ENCODE assay signal across 14 cellular contexts in the genomic region with DNA sequence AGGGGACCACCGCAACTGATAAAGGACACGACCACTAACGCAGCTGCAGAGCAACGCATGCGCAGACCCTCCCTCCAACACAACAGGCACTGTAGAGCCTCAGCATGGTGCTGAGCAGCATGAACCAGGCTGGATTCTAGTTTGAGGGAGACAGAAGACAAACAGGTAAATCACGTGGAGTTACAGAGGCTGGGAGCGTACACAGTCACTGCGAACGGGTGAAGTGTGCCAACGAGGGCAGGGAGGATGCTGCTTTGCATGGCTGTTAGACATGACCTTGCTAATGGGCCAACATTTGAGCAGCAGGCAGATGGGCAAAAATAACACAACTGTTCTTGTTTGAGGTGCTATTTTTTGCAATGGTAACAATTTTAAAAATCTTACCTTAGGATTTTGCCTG. TPM values are rescaled to one million over a fixed set of nuclear protein-coding genes. Genes with fewer than 3 reads are reported as not detected.
DNase-seq lines count a peak whose midpoint lies in the region; ATAC-seq, FAIRE-seq and TF ChIP-seq lines count a peak whose summit lies in the region.
"Had no signal": no experiment of that assay in that cellular context is flagged by ENCODE, and none has a peak within 500 bp of the region (broad histone marks: within the 10 kb centered on the region; RNA-seq: fewer than 3 reads in every experiment).

No MANE protein-coding gene starts in this region.

- H2AFZ ChIP-seq in K562 (ENCODE audit: low read depth, low read length) (no peak overlapping the region), mesenchymal stem cell (ENCODE audit: low read depth, low read length) (no peak overlapping the region)

- H3K36me3 ChIP-seq in K562 (ENCODE audit: control insufficient read depth, insufficient read depth, low read length) (peaks cover 75% of the 10 kb centered on the region), mesenchymal stem cell (ENCODE audit: control insufficient read depth in 1 of 2, insufficient read depth in 2 of 2, low read depth in 1 of 2, low read length in 2 of 2) (peaks cover 45 to 46% of the 10 kb centered on the region in 2 experiments), testis (ENCODE audit: low read depth, missing control alignments) (no peaks in the 10 kb centered on the region), uterus (no peaks in the 10 kb centered on the region)

- no peak overlapping the region for H2BK120ac ChIP-seq in mesenchymal stem cell (ENCODE audit: low read depth, low read length)

- no peak overlapping the region for H4K91ac ChIP-seq in mesenchymal stem cell (ENCODE audit: low read length)

- H3K79me1 ChIP-seq in mesenchymal stem cell (replicated peaks; ENCODE audit: low read length, poor library complexity, severe bottlenecking) = no peaks in the 10 kb centered on the region

- no peak for TF ChIP-seq RAD21 in K562 (CRISPR knock-in tag; conservative IDR thresholded peaks at IDR 0.05 in 1 of 2, IDR thresholded peaks at IDR 0.05 in 1 of 2)

- intact Hi-C loops in activated naive CD4-positive, alpha-beta T cell treated with anti-CD3 and anti-CD28 coated beads for 36 hours (cut with micrococcal nuclease) = no loop called here
- intact Hi-C loops in K562 (cut with micrococcal nuclease) = no loop called here
- intact Hi-C loops in testis (cut with DNase I; ENCODE audit: low total_unique reads) = no loop called here
- intact Hi-C loops in uterus (cut with DNase I; ENCODE audit: low total_unique reads) = no loop called here

- no peak for TF ChIP-seq EP300 in K562 (IDR thresholded peaks at IDR 0.05; ENCODE audit: low read length)

- in situ Hi-C loops in K562 (cut with MboI) = no loop called here

- H3K4me3 Mint-ChIP-seq in activated naive CD4-positive, alpha-beta T cell treated with anti-CD3 and anti-CD28 coated beads, Interleukin-2, amount 50 U/mL, for 24 hours = no peak overlapping the region
- H3K4me3 Mint-ChIP-seq in activated naive CD4-positive, alpha-beta T cell treated with anti-CD3 and anti-CD28 coated beads for 36 hours = no peak overlapping the region

- 89% methylated on average over 10 of the region's 10 CpGs for WGBS in K562 (ENCODE audit: insufficient coverage, low coverage, missing lambda C conversion rate)
- WGBS in mesenchymal stem cell = 97% methylated on average over 10 of the region's 10 CpGs
- 53 to 82% methylated on average over 10 of the region's 10 CpGs for WGBS in testis, 2 donors

- no peaks in the 10 kb centered on the region for H3K4me1 ChIP-seq in K562 (replicated peaks in 1 of 2; ENCODE audit: control insufficient read depth in 2 of 2, insufficient read depth in 2 of 2, low read length in 2 of 2)
- peaks cover 21% of the 10 kb centered on the region for H3K4me1 ChIP-seq in mesenchymal stem cell (ENCODE audit: control insufficient read depth, insufficient read depth, low read depth, low read length)
- peaks cover 13% of the 10 kb centered on the region for H3K4me1 ChIP-seq in testis
- H3K4me1 ChIP-seq in uterus = no peaks in the 10 kb centered on the region

- TF ChIP-seq CTCF in K562 (IDR thresholded peaks at IDR 0.05 in 2 of 3, conservative IDR thresholded peaks at IDR 0.05 in 1 of 3; ENCODE audit: insufficient read depth in 2 of 3, low read depth in 1 of 3, low read length in 3 of 3) = no peak
- TF ChIP-seq CTCF in testis (IDR thresholded peaks at IDR 0.05) = no peak
- no peak for TF ChIP-seq CTCF in uterus (IDR thresholded peaks at IDR 0.05)

- POLR2A ChIA-PET in K562 (lab: Yijun Ruan, JAX) = interaction anchor here (0.6 kb wide), 1 partner anchor 53 kb away, joined by 4 read pairs; no protein-coding TSS in a partner anchor

- peaks cover 5% of the 10 kb centered on the region for H3K36me3 Mint-ChIP-seq in activated naive CD4-positive, alpha-beta T cell treated with anti-CD3 and anti-CD28 coated beads, Interleukin-2, amount 50 U/mL, for 24 hours
- H3K36me3 Mint-ChIP-seq in activated naive CD4-positive, alpha-beta T cell treated with anti-CD3 and anti-CD28 coated beads for 36 hours (ENCODE audit: low read depth) = peaks cover 3% of the 10 kb centered on the region

- no peak overlapping the region for H3K23ac ChIP-seq in mesenchymal stem cell (ENCODE audit: low read length in 2 of 2)

- H3K9ac ChIP-seq in K562 (ENCODE audit: insufficient read depth in 1 of 2, low read depth in 2 of 2, low read length in 2 of 2) (peak overlapping the region in 1 of 2 experiments; percentile 27; a peak in 1 of 4 replicates), mesenchymal stem cell (ENCODE audit: low read length) (no peak overlapping the region)

- H4K8ac ChIP-seq in mesenchymal stem cell (ENCODE audit: low read length) = no peak overlapping the region

- H3K4me3 ChIP-seq in K562 (no peak overlapping the region), mesenchymal stem cell (ENCODE audit: insufficient read depth in 1 of 2, low read depth in 1 of 2, low read length in 2 of 2) (no peak overlapping the region), testis (no peak overlapping the region), uterus (no peak overlapping the region)
- H3K4me3 ChIP-seq: lung, sigmoid colon had no signal

- no peak overlapping the region for H3K27ac ChIP-seq in K562 (ENCODE audit: extremely low read depth, low read depth, low read length)
- peak overlapping the region; percentile 71 for H3K27ac ChIP-seq in mesenchymal stem cell (ENCODE audit: low read length, poor library complexity, severe bottlenecking)
- H3K27ac ChIP-seq in testis = no peak overlapping the region
- H3K27ac ChIP-seq in uterus = no peak overlapping the region
- H3K27ac ChIP-seq: sigmoid colon had no signal

- no peak for TF ChIP-seq POLR2A in K562 (conservative IDR thresholded peaks at IDR 0.05)
- no peak for TF ChIP-seq POLR2A in testis (IDR thresholded peaks at IDR 0.05)
- no peak for TF ChIP-seq POLR2A in uterus (IDR thresholded peaks at IDR 0.05)

- H3K9me3 ChIP-seq in K562 (replicated peaks; ENCODE audit: control insufficient read depth, insufficient read depth, low read depth, low read length) = no peaks in the 10 kb centered on the region
- no peaks in the 10 kb centered on the region for H3K9me3 ChIP-seq in mesenchymal stem cell (ENCODE audit: control insufficient read depth, low read length)
- no peaks in the 10 kb centered on the region for H3K9me3 ChIP-seq in testis
- no peaks in the 10 kb centered on the region for H3K9me3 ChIP-seq in uterus
- H3K9me3 ChIP-seq: sigmoid colon had no signal

- CTCF ChIA-PET in activated naive CD4-positive, alpha-beta T cell treated with anti-CD3 and anti-CD28 coated beads for 36 hours (lab: Charles Lee) = no interaction called here
- CTCF ChIA-PET in K562 (lab: Yijun Ruan, JAX; ENCODE audit: low intra/inter-chr PET ratio) = no interaction called here

- peaks cover 3% of the 10 kb centered on the region for H3K9me1 ChIP-seq in K562 (ENCODE audit: control insufficient read depth, insufficient read depth, low read length)

- peak overlapping the region in 1 of 2 experiments; percentile 18 for H3K14ac ChIP-seq in mesenchymal stem cell (ENCODE audit: low read length in 2 of 2)

- H3K4me1 Mint-ChIP-seq in activated naive CD4-positive, alpha-beta T cell treated with anti-CD3 and anti-CD28 coated beads, Interleukin-2, amount 50 U/mL, for 24 hours = peaks cover 29% of the 10 kb centered on the region
- peaks cover 37% of the 10 kb centered on the region for H3K4me1 Mint-ChIP-seq in activated naive CD4-positive, alpha-beta T cell treated with anti-CD3 and anti-CD28 coated beads for 36 hours (ENCODE audit: low read depth)

- peak overlapping the region; percentile 76 for H3K27ac Mint-ChIP-seq in activated naive CD4-positive, alpha-beta T cell treated with anti-CD3 and anti-CD28 coated beads, Interleukin-2, amount 50 U/mL, for 24 hours
- no peak overlapping the region for H3K27ac Mint-ChIP-seq in activated naive CD4-positive, alpha-beta T cell treated with anti-CD3 and anti-CD28 coated beads for 36 hours

- H2BK12ac ChIP-seq in mesenchymal stem cell (ENCODE audit: low read length in 2 of 2) = no peak overlapping the region

- ATAC-seq in K562 (no peak), GM19351 (IDR thresholded peaks at IDR 0.05; ENCODE audit: unreplicated experiment) (no peak)
- ATAC-seq: Panc1 had no signal

- no peaks in the 10 kb centered on the region for H3K9me3 Mint-ChIP-seq in activated naive CD4-positive, alpha-beta T cell treated with anti-CD3 and anti-CD28 coated beads, Interleukin-2, amount 50 U/mL, for 24 hours
- no peaks in the 10 kb centered on the region for H3K9me3 Mint-ChIP-seq in activated naive CD4-positive, alpha-beta T cell treated with anti-CD3 and anti-CD28 coated beads for 36 hours

- H3K79me2 ChIP-seq in K562 (ENCODE audit: control insufficient read depth, insufficient read depth, low read length) = peaks cover 38% of the 10 kb centered on the region

- no peaks in the 10 kb centered on the region for H3K27me3 ChIP-seq in K562 (ENCODE audit: control insufficient read depth in 2 of 2, insufficient read depth in 2 of 2, low read length in 2 of 2)
- no peaks in the 10 kb centered on the region for H3K27me3 ChIP-seq in mesenchymal stem cell (ENCODE audit: control insufficient read depth in 1 of 2, insufficient read depth in 1 of 2, low read length in 2 of 2)
- H3K27me3 ChIP-seq in testis = no peaks in the 10 kb centered on the region
- no peaks in the 10 kb centered on the region for H3K27me3 ChIP-seq in uterus
- H3K27me3 ChIP-seq: sigmoid colon had no signal

- no peak overlapping the region for H3K4ac ChIP-seq in mesenchymal stem cell (ENCODE audit: low read depth in 1 of 2, low read length in 2 of 2)

- H2BK5ac ChIP-seq in mesenchymal stem cell (ENCODE audit: low read depth, low read length, poor library complexity, severe bottlenecking) = no peak overlapping the region

- H3K4me2 ChIP-seq in K562 (ENCODE audit: insufficient read depth, low read length) = no peak overlapping the region
- no peak overlapping the region for H3K4me2 ChIP-seq in mesenchymal stem cell (ENCODE audit: low read length, poor library complexity, severe bottlenecking)

- FAIRE-seq in K562 (lab: Jason Lieb, UNC) = no peak
- FAIRE-seq: colon had no signal

- H2BK15ac ChIP-seq in mesenchymal stem cell (ENCODE audit: low read depth, poor library complexity, severe bottlenecking) = no peak overlapping the region

- no peaks in the 10 kb centered on the region for H3K27me3 Mint-ChIP-seq in activated naive CD4-positive, alpha-beta T cell treated with anti-CD3 and anti-CD28 coated beads, Interleukin-2, amount 50 U/mL, for 24 hours
- no peaks in the 10 kb centered on the region for H3K27me3 Mint-ChIP-seq in activated naive CD4-positive, alpha-beta T cell treated with anti-CD3 and anti-CD28 coated beads for 36 hours (ENCODE audit: low read depth)

- no peak overlapping the region for H3K18ac ChIP-seq in mesenchymal stem cell (ENCODE audit: low read depth in 1 of 2, low read length in 2 of 2)

- H4K20me1 ChIP-seq in K562 (replicated peaks; ENCODE audit: control insufficient read depth, insufficient read depth, low read length) = peaks cover 11% of the 10 kb centered on the region; the same call in 1 of the 2 replicates

- no TSS peak for BruUV-seq in K562 (replicated peaks; lab: Mats Ljungman, UMichigan)

- no peak for DNase-seq in activated naive CD4-positive, alpha-beta T cell treated with anti-CD3 and anti-CD28 coated beads for 36 hours
- DNase-seq in K562 (ENCODE audit: extremely low read depth in 1 of 4, low spot score in 3 of 4) (no peak), mesenchymal stem cell (no peak), testis (peak; percentile 37), NCI-H69 (lab: John Stamatoyannopoulos, UW) (no peak), uterus (no peak)
- DNase-seq: activated T-cell treated with anti-CD3 and anti-CD28 coated beads, Interleukin-2, amount 50 U/mL, for 48 hours; NCI-H146; sigmoid colon had no signal

- peak overlapping the region; percentile 21 for H2AK5ac ChIP-seq in mesenchymal stem cell (ENCODE audit: low read length, severe bottlenecking)

RNA-seq across cellular contexts. Expression of gene NADK, which starts 55.2 kb away (rescaled TPM):
- total RNA-seq in activated naive CD4-positive, alpha-beta T cell treated with anti-CD3 and anti-CD28 coated beads for 36 hours = 10 to 100 TPM; 42.1 to 43.6 TPM
- 266 and 574 TPM in 2 replicates for total RNA-seq in K562 (2011; cell fraction: chromatin; rRNA removed; ENCODE audit: low replicate concordance)
- total RNA-seq in K562 (2011; cell fraction: nucleolus; rRNA removed) = 372 and 388 TPM in 2 replicates
- total RNA-seq in K562 (2011; cell fraction: nucleoplasm; rRNA removed) = 193 and 246 TPM in 2 replicates
- total RNA-seq in K562 (2014; rRNA removed) = 116 and 133 TPM in 2 replicates
- 35.7 and 46.1 TPM in 2 replicates for total RNA-seq in K562 (2014; rRNA removed; fragmentation: Illumina TruSeq; extraction: Trizol)
- total RNA-seq in K562 (2015; rRNA removed; fragmentation: Illumina TruSeq; extraction: Trizol) = 63.0 and 66.6 TPM in 2 replicates
- total RNA-seq in K562 (2021) = 131 and 135 TPM in 2 replicates
- 99.6 and 121 TPM in 2 replicates for polyA plus RNA-seq in K562 (2011; rRNA removed)
- polyA plus RNA-seq in K562 (2011; cell fraction: cytosol; rRNA removed) = 62.8 and 91.9 TPM in 2 replicates
- polyA plus RNA-seq in K562 (2011; cell fraction: nucleus; rRNA removed) = 448 and 488 TPM in 2 replicates
- polyA plus RNA-seq in K562 (2012) = 76.9 and 85.6 TPM in 2 replicates
- polyA plus RNA-seq in K562 (2014; fragmentation: Illumina TruSeq; extraction: Trizol) = 75.1 and 81.2 TPM in 2 replicates
- polyA plus RNA-seq in K562 (2014; fragmentation: Nextera tagmentation; extraction: Ambion mirVana) = 1 to 10 TPM; 1.5 to 2.1 TPM
- 131 and 149 TPM in 2 replicates for polyA plus RNA-seq in K562 (2014; rRNA removed)
- 23.4 and 41.8 TPM in 2 replicates for polyA minus RNA-seq in K562 (2011; rRNA and poly(A)+ RNA removed)
- polyA minus RNA-seq in K562 (2011; cell fraction: cytosol; rRNA and poly(A)+ RNA removed) = 54.8 and 55.2 TPM in 2 replicates
- polyA minus RNA-seq in K562 (2011; cell fraction: nucleus; rRNA and poly(A)+ RNA removed) = 94.5 and 123 TPM in 2 replicates
- 42.8 TPM for polyA plus RNA-seq in mesenchymal stem cell (2013, experiment 1 of 2)
- 40.7 TPM for polyA plus RNA-seq in mesenchymal stem cell (2013, experiment 2 of 2)
- total RNA-seq in testis = 100 to 1,000 TPM; 105 to 111 TPM
- polyA plus RNA-seq in testis (ENCODE audit: insufficient read depth, low read depth, low replicate concordance) = 74.9 TPM
- total RNA-seq in uterus = 10 to 100 TPM; 40.1 to 76.9 (median 51.8) TPM

RNA-seq across cellular contexts. Expression of gene GNB1, which starts 57.4 kb away (rescaled TPM):
- 100 to 1,000 TPM; 326 to 351 TPM for total RNA-seq in activated naive CD4-positive, alpha-beta T cell treated with anti-CD3 and anti-CD28 coated beads for 36 hours
- total RNA-seq in K562 (2011; cell fraction: chromatin; rRNA removed; ENCODE audit: low replicate concordance) = 190 and 209 TPM in 2 replicates
- total RNA-seq in K562 (2011; cell fraction: nucleolus; rRNA removed) = 83.4 and 90.4 TPM in 2 replicates
- 169 and 203 TPM in 2 replicates for total RNA-seq in K562 (2011; cell fraction: nucleoplasm; rRNA removed)
- total RNA-seq in K562 (2014; rRNA removed) (46.9 and 60.9 TPM in 2 replicates), K562 (2014; rRNA removed; fragmentation: Illumina TruSeq; extraction: Trizol) (113 and 114 TPM in 2 replicates), K562 (2015; rRNA removed; fragmentation: Illumina TruSeq; extraction: Trizol) (106 and 111 TPM in 2 replicates), K562 (2021) (289 and 309 TPM in 2 replicates), testis (100 to 1,000 TPM; 223 to 240 TPM), uterus (100 to 1,000 TPM in 2 of 4 donors, 10 to 100 TPM in 2; 50.2 to 320 (median 104) TPM)
- polyA plus RNA-seq in K562 (2011; rRNA removed) (240 and 308 TPM in 2 replicates), K562 (2014; fragmentation: Illumina TruSeq; extraction: Trizol) (293 and 388 TPM in 2 replicates), K562 (2014; fragmentation: Nextera tagmentation; extraction: Ambion mirVana) (10 to 100 TPM; 34.3 to 45.1 TPM), K562 (2014; rRNA removed) (147 and 159 TPM in 2 replicates), testis (ENCODE audit: insufficient read depth, low read depth, low replicate concordance) (256 TPM)
- polyA plus RNA-seq in K562 (2011; cell fraction: cytosol; rRNA removed) = 264 and 290 TPM in 2 replicates
- 160 and 176 TPM in 2 replicates for polyA plus RNA-seq in K562 (2011; cell fraction: nucleus; rRNA removed)
- 213 and 306 TPM in 2 replicates for polyA plus RNA-seq in K562 (2012)
- polyA minus RNA-seq in K562 (2011; rRNA and poly(A)+ RNA removed) = 343 and 352 TPM in 2 replicates
- 206 and 275 TPM in 2 replicates for polyA minus RNA-seq in K562 (2011; cell fraction: cytosol; rRNA and poly(A)+ RNA removed)
- polyA minus RNA-seq in K562 (2011; cell fraction: nucleus; rRNA and poly(A)+ RNA removed) = 31.1 and 59.9 TPM in 2 replicates
- polyA plus RNA-seq in mesenchymal stem cell (2013, experiment 1 of 2) = 252 TPM
- 253 TPM for polyA plus RNA-seq in mesenchymal stem cell (2013, experiment 2 of 2)
